1 cellular context compared by ENCODE assay signal in genomic region chr3:30617653-30618052, GRCh38.
TF ChIP-seq lines count a peak whose summit lies in the region.

No MANE protein-coding gene starts in this region.

TF ChIP-seq in SK-N-SH treated with all-trans-retinoic acid at 6 μM for 48 hours, 23 proteins besides CTCF, POLR2A, EP300 and RAD21 (continued from another document):
- TF ChIP-seq ARNTL (CRISPR knock-in tag; IDR thresholded peaks at IDR 0.05; ENCODE audit: borderline replicate concordance, low read depth) (no peak), ZNF8 (CRISPR knock-in tag; IDR thresholded peaks at IDR 0.05) (no peak), ESRRG (CRISPR knock-in tag; IDR thresholded peaks at IDR 0.05) (no peak), CREB5 (CRISPR knock-in tag; IDR thresholded peaks at IDR 0.05; ENCODE audit: low read depth) (no peak)
TF ChIP-seq in SK-N-SH treated with all-trans-retinoic acid at 6 μM for 48 hours: peak in this region for 0.
